ENCODE assay signal across 2 cellular contexts in genomic region chr5:173326501-173326960, GRCh38.
TF ChIP-seq lines count a peak whose summit lies in the region.

No MANE protein-coding gene starts in this region.

TF ChIP-seq in GM23338, 12 proteins besides CTCF, POLR2A, EP300 and RAD21 (continued from another document):
- no peak for TF ChIP-seq STAT1 (IDR thresholded peaks at IDR 0.05; ENCODE audit: unreplicated experiment)

TF ChIP-seq in H1, 55 proteins besides CTCF, POLR2A, EP300 and RAD21 (continued from another document):
- TF ChIP-seq SAP30 (IDR thresholded peaks at IDR 0.05; ENCODE audit: insufficient read depth, insufficient replicate concordance, low read length) (no peak), CHD2 (IDR thresholded peaks at IDR 0.05; ENCODE audit: low read length) (no peak), CBX8 (IDR thresholded peaks at IDR 0.05; ENCODE audit: borderline replicate concordance, low read depth, low read length) (no peak), TCF12 (IDR thresholded peaks at IDR 0.05; ENCODE audit: low read depth, low read length) (no peak), SIRT6 (IDR thresholded peaks at IDR 0.05; ENCODE audit: low read length) (no peak), RFX5 (IDR thresholded peaks at IDR 0.05; ENCODE audit: borderline replicate concordance, low read depth, low read length) (no peak), BCL11A (IDR thresholded peaks at IDR 0.05; ENCODE audit: low read depth in 2 of 2, low read length in 2 of 2) (no peak), HDAC6 (IDR thresholded peaks at IDR 0.05; ENCODE audit: low read depth, low read length) (no peak), RBBP5 (IDR thresholded peaks at IDR 0.05; ENCODE audit: borderline replicate concordance, low read depth, low read length) (no peak)
TF ChIP-seq in H1: peak in this region for 0.
